Comparison of ENCODE assay signal across 9 cellular contexts in the genomic region with DNA sequence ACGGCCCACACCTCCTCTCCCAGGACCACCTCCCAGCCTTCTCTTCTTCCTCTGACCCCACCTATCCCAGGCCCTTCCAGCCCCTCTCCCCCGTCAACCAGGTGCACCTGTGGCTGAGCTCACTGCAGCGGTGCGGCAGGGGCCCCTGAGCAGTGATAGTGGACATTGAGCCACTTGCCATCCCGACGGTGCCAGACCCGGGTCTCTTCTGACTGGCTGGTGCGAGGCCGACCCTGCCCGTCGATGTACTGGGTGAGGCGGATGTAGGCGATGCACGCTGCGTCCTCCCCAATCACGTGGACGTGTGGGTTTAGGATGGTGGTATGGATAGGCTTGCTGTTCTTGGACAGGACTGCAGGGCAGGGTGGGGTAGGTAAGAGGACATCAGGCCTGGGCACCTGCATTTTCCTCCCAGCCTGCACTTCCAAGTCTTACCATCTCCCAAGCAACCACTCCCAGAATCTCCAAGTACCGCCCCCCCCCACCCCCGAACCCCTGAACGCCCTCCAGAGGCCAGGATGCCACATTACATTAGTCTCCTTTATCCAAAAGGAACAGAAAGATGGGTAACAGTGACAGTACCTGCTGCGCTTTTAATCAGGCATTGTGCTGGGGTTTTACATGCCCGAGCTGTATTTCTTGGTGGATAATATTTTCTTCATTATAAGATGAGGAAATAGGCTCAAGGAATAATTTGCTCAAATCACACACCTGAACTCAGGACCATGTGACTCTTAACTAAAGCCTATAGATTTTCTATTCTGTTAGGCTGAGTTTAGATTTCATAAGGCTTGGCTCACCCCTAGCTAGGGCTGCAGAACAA. TPM values are rescaled to one million over a fixed set of nuclear protein-coding genes. Genes with fewer than 3 reads are reported as not detected.
DNase-seq lines count a peak whose midpoint lies in the region; ATAC-seq, FAIRE-seq and TF ChIP-seq lines count a peak whose summit lies in the region.
"Had no signal": no experiment of that assay in that cellular context is flagged by ENCODE, and none has a peak within 500 bp of the region (broad histone marks: within the 10 kb centered on the region; RNA-seq: fewer than 3 reads in every experiment).

No MANE protein-coding gene starts in this region.

- H3K36me3 ChIP-seq in OCI-LY3 (replicated peaks; ENCODE audit: low read depth, low read length): no peaks in the 10 kb centered on the region
- peaks cover 8 to 10% of the 10 kb centered on the region in 2 experiments for H3K36me3 ChIP-seq in endothelial cell of umbilical vein (ENCODE audit: control insufficient read depth in 2 of 2, extremely low read depth in 1 of 2, insufficient read depth in 2 of 2, low read length in 2 of 2)
- H3K36me3 ChIP-seq in transverse colon: peaks cover 0 to 14% (median 3%) of the 10 kb centered on the region in 4 donors

- H3K27ac ChIP-seq in OCI-LY3 (ENCODE audit: low read length) (no peak overlapping the region), endothelial cell of umbilical vein (ENCODE audit: insufficient read depth, low read depth, low read length) (peak overlapping the region; percentile 78), transverse colon (peak overlapping the region; percentile 6 to 22 (median 16))

- BruUV-seq in endothelial cell of umbilical vein (replicated peaks; lab: Mats Ljungman, UMichigan): no TSS peak

- peak; percentile 28 for DNase-seq in activated CD4-positive, alpha-beta T cell treated with anti-CD3 and anti-CD28 coated beads for 48 hours
- DNase-seq in activated CD4-positive, alpha-beta T cell treated with anti-CD3 and anti-CD28 coated beads, Interleukin-2, amount 50 U/mL, for 48 hours: no peak
- DNase-seq in endothelial cell of umbilical vein (ENCODE audit: low read depth, low spot score) (no peak), transverse colon (no peak), Ammon's horn (ENCODE audit: low spot score) (no peak)
- DNase-seq: CD4-positive, CD25-positive, alpha-beta regulatory T cell had no signal

- intact Hi-C loops in endothelial cell of umbilical vein (cut with micrococcal nuclease): loop anchor here (5.0 kb wide), 1 partner anchor 43 kb away; a partner anchor contains a TSS
- intact Hi-C loops in transverse colon (cut with DNase I; ENCODE audit: low total_unique reads): no loop called here

- H2AFZ ChIP-seq in OCI-LY3 (ENCODE audit: low read depth, low read length): no peak overlapping the region
- no peak overlapping the region for H2AFZ ChIP-seq in endothelial cell of umbilical vein (ENCODE audit: low read depth, low read length)

- CTCF ChIA-PET in endothelial cell of umbilical vein (lab: Charles Lee): interaction anchor here (0.8 to 1.4 kb wide), 7 partner anchors 13 to 65 kb away, joined by 3 to 5 read pairs (median 3); no protein-coding TSS in a partner anchor

- ATAC-seq in HG02678 (IDR thresholded peaks at IDR 0.05; ENCODE audit: unreplicated experiment) (no peak), GM19328 (IDR thresholded peaks at IDR 0.05; ENCODE audit: unreplicated experiment) (no peak)

- TF ChIP-seq EP300 in transverse colon (IDR thresholded peaks at IDR 0.05; ENCODE audit: low read depth): no peak

- 86% methylated on average over 22 of the region's 22 CpGs; no CpG with 5 or more reads in 1 of the 2 donors for WGBS in transverse colon (ENCODE audit: low coverage in 1 of 2), 2 donors

- H3K27me3 ChIP-seq in OCI-LY3 (ENCODE audit: low read depth, low read length) (no peaks in the 10 kb centered on the region), endothelial cell of umbilical vein (ENCODE audit: control insufficient read depth in 2 of 2, insufficient read depth in 2 of 2, low read length in 2 of 2) (no peaks in the 10 kb centered on the region), transverse colon (no peaks in the 10 kb centered on the region)

- no peak overlapping the region for H3K4me2 ChIP-seq in OCI-LY3 (ENCODE audit: low read length)
- H3K4me2 ChIP-seq in endothelial cell of umbilical vein (ENCODE audit: insufficient read depth, low read length): peak overlapping the region; percentile 61

- TF ChIP-seq CTCF in OCI-LY3 (IDR thresholded peaks at IDR 0.05; ENCODE audit: low read depth, low read length): peak; percentile 23; the same call in 1 of the 2 replicates
- TF ChIP-seq CTCF in endothelial cell of umbilical vein (IDR thresholded peaks at IDR 0.05; ENCODE audit: extremely low read depth in 1 of 2, insufficient read depth in 1 of 2, low read depth in 1 of 2, low read length in 2 of 2): peak in 1 of 2 donors; percentile 38
- TF ChIP-seq CTCF in transverse colon (IDR thresholded peaks at IDR 0.05): peak in 2 of 5 experiments; percentile 25 to 32

- POLR2A ChIA-PET in endothelial cell of umbilical vein (lab: Charles Lee): no interaction called here

- H3K9ac ChIP-seq in OCI-LY3 (ENCODE audit: low read length) (no peak overlapping the region), endothelial cell of umbilical vein (replicated peaks; ENCODE audit: extremely low read depth, insufficient read depth, low read length) (peak overlapping the region; percentile 25)

- no peak overlapping the region for H3K4me3 ChIP-seq in OCI-LY3 (ENCODE audit: low read length)
- no peak overlapping the region for H3K4me3 ChIP-seq in endothelial cell of umbilical vein (replicated peaks in 1 of 3; ENCODE audit: insufficient read depth in 1 of 3, low read depth in 1 of 3, low read length in 3 of 3)
- no peak overlapping the region for H3K4me3 ChIP-seq in transverse colon

- in situ Hi-C loops in transverse colon (cut with MboI; ENCODE audit: low pct_ligation_motif_present in 1 of 4, low pct_unique_long_range_greater_than_20kb in 1 of 4, low sequenced_read_pairs in 3 of 4): no loop called here

- H3K9me3 ChIP-seq in OCI-LY3 (ENCODE audit: insufficient read depth, low read length) (no peaks in the 10 kb centered on the region), endothelial cell of umbilical vein (replicated peaks; ENCODE audit: control insufficient read depth, insufficient read depth, low read length) (no peaks in the 10 kb centered on the region), transverse colon (no peaks in the 10 kb centered on the region)

- TF ChIP-seq POLR2A in endothelial cell of umbilical vein (IDR thresholded peaks at IDR 0.05; ENCODE audit: low read depth, low read length): no peak
- no peak for TF ChIP-seq POLR2A in transverse colon (IDR thresholded peaks at IDR 0.05)

- H3K4me1 ChIP-seq in OCI-LY3 (ENCODE audit: low read length) (peaks cover 6% of the 10 kb centered on the region; the same call in 1 of the 2 replicates), endothelial cell of umbilical vein (ENCODE audit: control insufficient read depth, extremely low read depth, insufficient read depth, low read length) (peaks cover 42% of the 10 kb centered on the region), transverse colon (peaks cover 6 to 24% (median 19%) of the 10 kb centered on the region in 4 donors)

- H4K20me1 ChIP-seq in OCI-LY3 (ENCODE audit: insufficient read depth, low read length) (no peaks in the 10 kb centered on the region), endothelial cell of umbilical vein (replicated peaks; ENCODE audit: control insufficient read depth, extremely low read depth, insufficient read depth, low read length) (no peaks in the 10 kb centered on the region)

- H3K79me2 ChIP-seq in OCI-LY3 (ENCODE audit: low read length) (peaks cover 8% of the 10 kb centered on the region), endothelial cell of umbilical vein (ENCODE audit: control insufficient read depth, insufficient read depth, low read length) (no peaks in the 10 kb centered on the region)

- dilution Hi-C loops in endothelial cell of umbilical vein (cut with MboI; ENCODE audit: extremely low pct_ligation_motif_present, low sequenced_read_pairs): no loop called here

- no peak for FAIRE-seq in endothelial cell of umbilical vein (lab: Jason Lieb, UNC)

- no peaks in the 10 kb centered on the region for H3K9me1 ChIP-seq in endothelial cell of umbilical vein (replicated peaks; ENCODE audit: control insufficient read depth, extremely low read depth, insufficient read depth, low read length)

RNA-seq across cellular contexts. Expression of a gene that starts 3.7 kb away (rescaled TPM):
- total RNA-seq in endothelial cell of umbilical vein: 26.3 and 30.2 TPM in 2 replicates
- polyA plus RNA-seq in endothelial cell of umbilical vein: 25.0 and 30.1 TPM in 2 replicates
- 15.3 and 16.0 TPM in 2 replicates for polyA plus RNA-seq in endothelial cell of umbilical vein (2011; cell fraction: cytosol; rRNA removed)
- polyA plus RNA-seq in endothelial cell of umbilical vein (2011; cell fraction: nucleus; rRNA removed): 56.8 and 73.6 TPM in 2 replicates
- polyA plus RNA-seq in endothelial cell of umbilical vein (2012): 23.2 and 25.0 TPM in 2 replicates
- 43.4 and 44.0 TPM in 2 replicates for polyA minus RNA-seq in endothelial cell of umbilical vein
- polyA minus RNA-seq in endothelial cell of umbilical vein (2011; cell fraction: cytosol; rRNA and poly(A)+ RNA removed): 2.8 TPM
- 30.6 and 41.0 TPM in 2 replicates for polyA minus RNA-seq in endothelial cell of umbilical vein (2011; cell fraction: nucleus; rRNA and poly(A)+ RNA removed)
- 10 to 100 TPM; 14.3 to 34.5 (median 22.1) TPM for total RNA-seq in transverse colon

RNA-seq across cellular contexts. Expression of a gene that starts 29.7 kb away (rescaled TPM):
- total RNA-seq in endothelial cell of umbilical vein (111 and 112 TPM in 2 replicates), transverse colon (100 to 1,000 TPM in 3 of 4 donors, 10 to 100 TPM in 1; 94.5 to 530 (median 188) TPM)
- 230 and 372 TPM in 2 replicates for polyA plus RNA-seq in endothelial cell of umbilical vein
- 68.1 and 91.4 TPM in 2 replicates for polyA plus RNA-seq in endothelial cell of umbilical vein (2011; cell fraction: cytosol; rRNA removed)
- polyA plus RNA-seq in endothelial cell of umbilical vein (2011; cell fraction: nucleus; rRNA removed): 408 and 539 TPM in 2 replicates
- polyA plus RNA-seq in endothelial cell of umbilical vein (2012): 79.2 and 116 TPM in 2 replicates
- 162 and 169 TPM in 2 replicates for polyA minus RNA-seq in endothelial cell of umbilical vein
- 25.9 TPM for polyA minus RNA-seq in endothelial cell of umbilical vein (2011; cell fraction: cytosol; rRNA and poly(A)+ RNA removed)
- polyA minus RNA-seq in endothelial cell of umbilical vein (2011; cell fraction: nucleus; rRNA and poly(A)+ RNA removed): 99.0 and 127 TPM in 2 replicates

RNA-seq across cellular contexts. Expression of a gene that starts 33.3 kb away (rescaled TPM):
- total RNA-seq in endothelial cell of umbilical vein (31.7 and 34.9 TPM in 2 replicates), transverse colon (10 to 100 TPM in 3 of 4 donors, 1 to 10 TPM in 1; 2.6 to 37.4 (median 17.0) TPM)
- polyA plus RNA-seq in endothelial cell of umbilical vein: 32.1 and 39.2 TPM in 2 replicates
- polyA plus RNA-seq in endothelial cell of umbilical vein (2011; cell fraction: cytosol; rRNA removed): 35.4 and 39.9 TPM in 2 replicates
- polyA plus RNA-seq in endothelial cell of umbilical vein (2011; cell fraction: nucleus; rRNA removed): 14.3 and 20.2 TPM in 2 replicates
- 69.6 and 78.9 TPM in 2 replicates for polyA plus RNA-seq in endothelial cell of umbilical vein (2012)
- 7.8 and 9.8 TPM in 2 replicates for polyA minus RNA-seq in endothelial cell of umbilical vein
- polyA minus RNA-seq in endothelial cell of umbilical vein (2011; cell fraction: cytosol; rRNA and poly(A)+ RNA removed): 17.1 TPM
- polyA minus RNA-seq in endothelial cell of umbilical vein (2011; cell fraction: nucleus; rRNA and poly(A)+ RNA removed): 3.6 and 4.7 TPM in 2 replicates

RNA-seq across cellular contexts. Expression of a gene that starts 59.2 kb away (rescaled TPM):
- total RNA-seq in endothelial cell of umbilical vein (28.1 and 33.6 TPM in 2 replicates), transverse colon (100 to 1,000 TPM in 1 of 4 donors, 10 to 100 TPM in 3; 72.0 to 131 (median 83.0) TPM)
- polyA plus RNA-seq in endothelial cell of umbilical vein: 26.8 and 27.2 TPM in 2 replicates
- 27.3 and 29.6 TPM in 2 replicates for polyA plus RNA-seq in endothelial cell of umbilical vein (2011; cell fraction: cytosol; rRNA removed)
- polyA plus RNA-seq in endothelial cell of umbilical vein (2011; cell fraction: nucleus; rRNA removed): 71.3 and 74.1 TPM in 2 replicates
- 23.6 and 26.7 TPM in 2 replicates for polyA plus RNA-seq in endothelial cell of umbilical vein (2012)
- polyA minus RNA-seq in endothelial cell of umbilical vein: 35.0 and 38.8 TPM in 2 replicates
- polyA minus RNA-seq in endothelial cell of umbilical vein (2011; cell fraction: cytosol; rRNA and poly(A)+ RNA removed): 12.7 TPM
- polyA minus RNA-seq in endothelial cell of umbilical vein (2011; cell fraction: nucleus; rRNA and poly(A)+ RNA removed): 22.1 and 30.7 TPM in 2 replicates
